ENCODE assay signal across 16 cellular contexts in genomic region chr11:126079640-126080205, GRCh38. TPM values are rescaled to one million over a fixed set of nuclear protein-coding genes. Genes with fewer than 3 reads are reported as not detected.
DNase-seq lines count a peak whose midpoint lies in the region; ATAC-seq, FAIRE-seq and TF ChIP-seq lines count a peak whose summit lies in the region.
"Had no signal": no experiment of that assay in that cellular context is flagged by ENCODE, and none has a peak within 500 bp of the region (broad histone marks: within the 10 kb centered on the region; RNA-seq: fewer than 3 reads in every experiment).

No MANE protein-coding gene starts in this region.

- CTCF ChIA-PET in GM10248 (lab: Yijun Ruan, JAX): interaction anchor here (1.2 kb wide), 2 partner anchors 8 to 29 kb away, joined by 3 read pairs; no protein-coding TSS in a partner anchor

- intact Hi-C loops in pancreas (cut with DNase I) (no loop called here), sciatic nerve (cut with DNase I) (no loop called here)

- peak overlapping the region; percentile 66 to 91 (median 74) for H3K27ac Mint-ChIP-seq in brain
- H3K27ac Mint-ChIP-seq: CD4-positive, alpha-beta memory T cell had no signal

- H3K36me3 ChIP-seq in pancreas: no peaks in the 10 kb centered on the region
- H3K36me3 ChIP-seq: esophagus squamous epithelium had no signal

- peaks cover 20% of the 10 kb centered on the region for H3K27me3 Mint-ChIP-seq in brain

- 38 to 48% methylated on average over 6 of the region's 6 CpGs for WGBS in pancreas, 2 donors

- H3K4me1 Mint-ChIP-seq in brain: peaks cover 60% of the 10 kb centered on the region

- H3K4me3 Mint-ChIP-seq in brain: peak overlapping the region in 3 of 5 experiments; percentile 11 to 35 (median 33)
- H3K4me3 Mint-ChIP-seq: CD4-positive, alpha-beta memory T cell; neural crest cell had no signal

- FAIRE-seq in pancreas (lab: Jason Lieb, UNC): no peak
- FAIRE-seq: GM12878, islet of Langerhans had no signal

- H3K9me3 ChIP-seq in pancreas: no peaks in the 10 kb centered on the region
- H3K9me3 ChIP-seq: esophagus squamous epithelium had no signal

- peak overlapping the region in 3 of 4 donors; percentile 17 to 68 (median 66) for H3K27ac ChIP-seq in pancreas
- H3K27ac ChIP-seq: esophagus squamous epithelium had no signal

- peaks cover 0 to 18% (median 16%) of the 10 kb centered on the region in 3 donors for H3K4me1 ChIP-seq in pancreas

- H3K27me3 ChIP-seq in pancreas: no peaks in the 10 kb centered on the region

- H3K9me3 Mint-ChIP-seq in brain: no peaks in the 10 kb centered on the region
- H3K9me3 Mint-ChIP-seq: CD4-positive, alpha-beta memory T cell; neural crest cell had no signal

- ATAC-seq in pancreas: peak; percentile 28 to 56 (median 38)
- ATAC-seq in sciatic nerve: no peak

- no peak for TF ChIP-seq CTCF in brain (conservative IDR thresholded peaks at IDR 0.05)
- TF ChIP-seq CTCF in pancreas (IDR thresholded peaks at IDR 0.05): no peak
- no peak for TF ChIP-seq CTCF in GM10248 (IDR thresholded peaks at IDR 0.05; ENCODE audit: control extremely low read depth, extremely low read depth, low read depth, missing control alignments)

- POLR2A ChIA-PET in GM10248 (lab: Yijun Ruan, JAX): no interaction called here

- peak; percentile 38 for DNase-seq in DMS53 treated with DMSO at 0.1 percent for 48 hours (lab: John Stamatoyannopoulos, UW; ENCODE audit: unreplicated experiment)
- DNase-seq in NCI-H1092 treated with DMSO at 0.1 percent for 48 hours (lab: John Stamatoyannopoulos, UW): peak; percentile 79
- DNase-seq in pancreas: no peak
- no peak for DNase-seq in SW 1271 (lab: John Stamatoyannopoulos, UW)
- DNase-seq in stimulated activated CD8-positive, alpha-beta memory T cell treated with anti-CD3 and anti-CD28 coated beads, Interleukin-4, amount 100 ng/mL, for 48 hours: no peak
- no peak for DNase-seq in sciatic nerve (ENCODE audit: low spot score)
- DNase-seq in GM10248 (ENCODE audit: extremely low spot score): no peak
- DNase-seq: activated T-cell treated with anti-CD3 and anti-CD28 coated beads for 4 hours; CD4-positive, alpha-beta memory T cell; esophagus squamous epithelium; NCI-H1694; stimulated activated CD4-positive, alpha-beta T cell treated with anti-CD3 and anti-CD28 coated beads, Interleukin-2, amount 100 ng/mL, for 48 hours had no signal

- no peaks in the 10 kb centered on the region for H3K36me3 Mint-ChIP-seq in brain
- H3K36me3 Mint-ChIP-seq: CD4-positive, alpha-beta memory T cell had no signal

- no peak overlapping the region for H3K4me3 ChIP-seq in pancreas
- H3K4me3 ChIP-seq: esophagus squamous epithelium, GM12878 had no signal

RNA-seq across cellular contexts. Expression of gene CDON, which starts 17.1 kb away (rescaled TPM):
- polyA plus RNA-seq in brain (ENCODE audit: insufficient read depth, low read depth, low replicate concordance) (6.3 TPM), pancreas (1 to 10 TPM in 1 of 2 donors, under 1 TPM in 1; 0.80 to 1.3 TPM)
- total RNA-seq in pancreas (10 to 100 TPM in 1 of 6 donors, 1 to 10 TPM in 5; 2.0 to 10.7 (median 4.5) TPM), sciatic nerve (29.4 TPM)

Comparison
In these comparisons a context has a peak if more than half of its experiments do, and no peak if none do; other contexts are left out.
1. DNase-seq: peak in DMS53 treated with DMSO at 0.1 percent for 48 hours (single experiment) and NCI-H1092 treated with DMSO at 0.1 percent for 48 hours (single experiment); none in pancreas (0 of 6), SW 1271 (0 of 2), stimulated activated CD8-positive, alpha-beta memory T cell treated with anti-CD3 and anti-CD28 coated beads, Interleukin-4, amount 100 ng/mL, for 48 hours (single experiment), sciatic nerve (single experiment) and GM10248 (single experiment).